ENCODE assay signal across 9 cellular contexts in the genomic region with DNA sequence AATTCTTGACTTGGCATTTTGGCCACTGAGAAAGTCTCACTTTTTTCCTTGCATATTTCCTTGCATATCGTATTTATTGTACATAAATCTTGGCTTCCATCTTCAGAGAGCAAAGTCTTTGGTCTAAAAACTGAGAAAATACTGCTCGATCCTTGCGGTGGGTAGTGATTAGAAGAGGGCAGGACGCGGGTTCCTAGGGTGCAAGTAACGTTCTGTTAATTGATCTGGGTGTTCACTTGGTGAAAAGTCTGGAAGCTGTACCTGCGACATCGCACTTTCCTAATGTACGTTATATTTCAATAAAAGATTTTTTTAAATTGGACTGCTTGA. TPM values are rescaled to one million over a fixed set of nuclear protein-coding genes. Genes with fewer than 3 reads are reported as not detected.
DNase-seq lines count a peak whose midpoint lies in the region; ATAC-seq and FAIRE-seq lines count a peak whose summit lies in the region.
"Had no signal": no experiment of that assay in that cellular context is flagged by ENCODE, and none has a peak within 500 bp of the region (broad histone marks: within the 10 kb centered on the region; RNA-seq: fewer than 3 reads in every experiment).

No MANE protein-coding gene starts in this region.

- H3K79me2 ChIP-seq in ACC112 (ENCODE audit: control insufficient read depth, insufficient read depth, low read length, unreplicated experiment), result peaks cover 39% of the 10 kb centered on the region

- no peak for FAIRE-seq in RCC 7860 (lab: Jason Lieb, UNC)

- DNase-seq in activated T-helper 2 cell treated with anti-CD3 and anti-CD28 coated beads, Interferon-gamma antibody, Interleukin-2, Interleukin-4, amounts not matched to agents 10 μg/mL and 5 μg/mL and 100 μg/mL, durations not matched to agents 14 hours and 24 hours and 36 hours (ENCODE audit: low spot score), result no peak
- no peak for DNase-seq in mesenchymal stem cell
- no peak for DNase-seq in DMS 273 (lab: John Stamatoyannopoulos, UW; ENCODE audit: unreplicated experiment)
- no peak for DNase-seq in RCC 7860 (ENCODE audit: low spot score)
- DNase-seq in cerebellar nuclear complex (lab: John Stamatoyannopoulos, UW), result no peak
- DNase-seq in EL, result no peak

- H3K14ac ChIP-seq in mesenchymal stem cell (ENCODE audit: low read length in 2 of 2), result no peak overlapping the region

- H3K4me1 ChIP-seq in ACC112 (ENCODE audit: control insufficient read depth, insufficient read depth, low read length, unreplicated experiment) (peaks cover 31% of the 10 kb centered on the region), mesenchymal stem cell (ENCODE audit: control insufficient read depth, insufficient read depth, low read depth, low read length) (peaks cover 35% of the 10 kb centered on the region)

- H3K36me3 ChIP-seq in ACC112 (ENCODE audit: insufficient read depth, low read length) (no peaks in the 10 kb centered on the region), mesenchymal stem cell (ENCODE audit: control insufficient read depth in 1 of 2, insufficient read depth in 2 of 2, low read depth in 1 of 2, low read length in 2 of 2) (peaks cover 9 to 14% of the 10 kb centered on the region in 2 experiments)

- H3K27me3 Mint-ChIP-seq in activated T-helper 2 cell treated with anti-CD3 and anti-CD28 coated beads, Interferon-gamma antibody, Interleukin-2, Interleukin-4, amounts not matched to agents 10 μg/mL and 5 μg/mL and 100 μg/mL, durations not matched to agents 14 hours and 24 hours and 36 hours (ENCODE audit: low read depth), result no peaks in the 10 kb centered on the region

- H3K27ac ChIP-seq in ACC112 (ENCODE audit: low read depth, low read length) (peak overlapping the region; percentile 80), mesenchymal stem cell (ENCODE audit: low read length, poor library complexity, severe bottlenecking) (peak overlapping the region; percentile 80)

- H2BK120ac ChIP-seq in mesenchymal stem cell (ENCODE audit: low read depth, low read length), result peak overlapping the region; percentile 73

- intact Hi-C loops in activated T-helper 2 cell treated with anti-CD3 and anti-CD28 coated beads, Interferon-gamma antibody, Interleukin-2, Interleukin-4, amounts not matched to agents 10 μg/mL and 5 μg/mL and 100 μg/mL, durations not matched to agents 14 hours and 24 hours and 36 hours (cut with micrococcal nuclease), result loop anchor here (1.0 kb wide), 3 partner anchors 8 to 72 kb away; no protein-coding TSS in a partner anchor

- peaks cover 51% of the 10 kb centered on the region for H3K4me1 Mint-ChIP-seq in activated T-helper 2 cell treated with anti-CD3 and anti-CD28 coated beads, Interferon-gamma antibody, Interleukin-2, Interleukin-4, amounts not matched to agents 10 μg/mL and 5 μg/mL and 100 μg/mL, durations not matched to agents 14 hours and 24 hours and 36 hours (ENCODE audit: low read depth)

- no peak overlapping the region for H3K23ac ChIP-seq in mesenchymal stem cell (ENCODE audit: low read length in 2 of 2)

- H3K27me3 ChIP-seq in ACC112 (ENCODE audit: insufficient read depth, low read length), result no peaks in the 10 kb centered on the region
- H3K27me3 ChIP-seq in mesenchymal stem cell (ENCODE audit: control insufficient read depth in 1 of 2, insufficient read depth in 1 of 2, low read length in 2 of 2), result no peaks in the 10 kb centered on the region

- H2BK5ac ChIP-seq in mesenchymal stem cell (ENCODE audit: low read depth, low read length, poor library complexity, severe bottlenecking), result no peak overlapping the region

- no peak overlapping the region for H2BK12ac ChIP-seq in mesenchymal stem cell (ENCODE audit: low read length in 2 of 2)

- H2AFZ ChIP-seq in ACC112 (ENCODE audit: low read length, unreplicated experiment) (peak overlapping the region; percentile 77), mesenchymal stem cell (ENCODE audit: low read depth, low read length) (no peak overlapping the region)

- peaks cover 28% of the 10 kb centered on the region for H3K36me3 Mint-ChIP-seq in activated T-helper 2 cell treated with anti-CD3 and anti-CD28 coated beads, Interferon-gamma antibody, Interleukin-2, Interleukin-4, amounts not matched to agents 10 μg/mL and 5 μg/mL and 100 μg/mL, durations not matched to agents 14 hours and 24 hours and 36 hours (ENCODE audit: low read depth)

- H3K4ac ChIP-seq in mesenchymal stem cell (ENCODE audit: low read depth in 1 of 2, low read length in 2 of 2), result no peak overlapping the region

- peak overlapping the region; percentile 86 for H3K9ac ChIP-seq in mesenchymal stem cell (ENCODE audit: low read length)

- peaks cover 3% of the 10 kb centered on the region for H3K79me1 ChIP-seq in mesenchymal stem cell (replicated peaks; ENCODE audit: low read length, poor library complexity, severe bottlenecking)

- H3K27ac Mint-ChIP-seq in activated T-helper 2 cell treated with anti-CD3 and anti-CD28 coated beads, Interferon-gamma antibody, Interleukin-2, Interleukin-4, amounts not matched to agents 10 μg/mL and 5 μg/mL and 100 μg/mL, durations not matched to agents 14 hours and 24 hours and 36 hours, result peak overlapping the region; percentile 80

- no peaks in the 10 kb centered on the region for H3K9me3 Mint-ChIP-seq in activated T-helper 2 cell treated with anti-CD3 and anti-CD28 coated beads, Interferon-gamma antibody, Interleukin-2, Interleukin-4, amounts not matched to agents 10 μg/mL and 5 μg/mL and 100 μg/mL, durations not matched to agents 14 hours and 24 hours and 36 hours

- ATAC-seq in GM21576 (IDR thresholded peaks at IDR 0.05; ENCODE audit: unreplicated experiment), result peak; percentile 2

- H3K4me3 Mint-ChIP-seq in activated T-helper 2 cell treated with anti-CD3 and anti-CD28 coated beads, Interferon-gamma antibody, Interleukin-2, Interleukin-4, amounts not matched to agents 10 μg/mL and 5 μg/mL and 100 μg/mL, durations not matched to agents 14 hours and 24 hours and 36 hours (ENCODE audit: low read depth), result peak overlapping the region; percentile 75

- H2AK5ac ChIP-seq in mesenchymal stem cell (ENCODE audit: low read length, severe bottlenecking), result no peak overlapping the region

- 58% methylated on average over 6 of the region's 9 CpGs for WGBS in mesenchymal stem cell

- peak overlapping the region in 1 of 2 experiments; percentile 66 for H3K18ac ChIP-seq in mesenchymal stem cell (ENCODE audit: low read depth in 1 of 2, low read length in 2 of 2)

- H2BK15ac ChIP-seq in mesenchymal stem cell (ENCODE audit: low read depth, poor library complexity, severe bottlenecking), result no peak overlapping the region

- H4K91ac ChIP-seq in mesenchymal stem cell (ENCODE audit: low read length), result no peak overlapping the region

- H4K8ac ChIP-seq in mesenchymal stem cell (ENCODE audit: low read length), result peak overlapping the region; percentile 42

- H3K4me2 ChIP-seq in mesenchymal stem cell (ENCODE audit: low read length, poor library complexity, severe bottlenecking), result no peak overlapping the region

- H3K4me3 ChIP-seq in ACC112 (ENCODE audit: low read depth, low read length) (peak overlapping the region; percentile 66), mesenchymal stem cell (ENCODE audit: insufficient read depth in 1 of 2, low read depth in 1 of 2, low read length in 2 of 2) (peak overlapping the region in 1 of 2 experiments; percentile 67)

- H3K9me3 ChIP-seq in mesenchymal stem cell (ENCODE audit: control insufficient read depth, low read length), result no peaks in the 10 kb centered on the region
- H3K9me3 ChIP-seq: mucosa of descending colon had no signal

RNA-seq across cellular contexts. Expression of a gene that starts 0.8 kb away (rescaled TPM):
- 204 and 212 TPM in 2 replicates for total RNA-seq in activated T-helper 2 cell treated with anti-CD3 and anti-CD28 coated beads, Interferon-gamma antibody, Interleukin-2, Interleukin-4, amounts not matched to agents 10 μg/mL and 5 μg/mL and 100 μg/mL, durations not matched to agents 14 hours and 24 hours and 36 hours
- 74.6 TPM for polyA plus RNA-seq in mesenchymal stem cell (2013, experiment 1 of 2)
- polyA plus RNA-seq in mesenchymal stem cell (2013, experiment 2 of 2), result 80.5 TPM

RNA-seq across cellular contexts. Expression of a gene that starts 24.1 kb away (rescaled TPM):
- 34.3 and 34.9 TPM in 2 replicates for total RNA-seq in activated T-helper 2 cell treated with anti-CD3 and anti-CD28 coated beads, Interferon-gamma antibody, Interleukin-2, Interleukin-4, amounts not matched to agents 10 μg/mL and 5 μg/mL and 100 μg/mL, durations not matched to agents 14 hours and 24 hours and 36 hours
- 5.8 TPM for polyA plus RNA-seq in mesenchymal stem cell (2013, experiment 1 of 2)
- 5.5 TPM for polyA plus RNA-seq in mesenchymal stem cell (2013, experiment 2 of 2)

RNA-seq across cellular contexts. Expression of a gene that starts 43.7 kb away (rescaled TPM):
- total RNA-seq in activated T-helper 2 cell treated with anti-CD3 and anti-CD28 coated beads, Interferon-gamma antibody, Interleukin-2, Interleukin-4, amounts not matched to agents 10 μg/mL and 5 μg/mL and 100 μg/mL, durations not matched to agents 14 hours and 24 hours and 36 hours, result 1.7 and 2.1 TPM in 2 replicates
- 0.57 TPM for polyA plus RNA-seq in mesenchymal stem cell (2013, experiment 1 of 2)
- 0.41 TPM for polyA plus RNA-seq in mesenchymal stem cell (2013, experiment 2 of 2)
